In the genomic region with DNA sequence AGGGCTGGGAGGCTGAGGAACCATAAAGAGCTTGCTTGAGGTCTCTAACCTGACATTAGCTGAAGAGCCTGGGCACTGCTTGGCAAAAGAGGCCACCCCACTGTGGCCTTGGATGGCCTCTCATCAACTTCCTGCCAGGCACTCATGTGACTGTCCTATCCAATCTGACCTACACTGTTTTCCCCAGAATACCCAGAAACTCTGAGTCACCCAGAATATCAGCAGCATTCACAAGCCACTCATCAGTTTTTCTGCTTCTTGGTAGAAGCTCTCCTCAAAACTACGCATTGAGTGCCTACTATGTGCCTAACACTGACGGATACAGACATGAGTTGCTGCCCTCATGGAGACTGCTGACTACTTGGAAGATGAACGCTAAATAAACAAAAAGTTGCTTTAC, we compare ENCODE assay signal across 8 cellular contexts. TPM values are rescaled to one million over a fixed set of nuclear protein-coding genes. Genes with fewer than 3 reads are reported as not detected.
DNase-seq lines count a peak whose midpoint lies in the region; ATAC-seq and TF ChIP-seq lines count a peak whose summit lies in the region.

No MANE protein-coding gene starts in this region.

- H4K20me1 ChIP-seq in BLaER1, result peaks cover 5% of the 10 kb centered on the region; the same call in 1 of the 2 replicates
- peaks cover 3% of the 10 kb centered on the region for H4K20me1 ChIP-seq in Loucy (ENCODE audit: insufficient read depth, low read length, poor library complexity, severe bottlenecking)

- peak in 1 of 3 donors; percentile 30 for TF ChIP-seq POLR2A in body of pancreas (IDR thresholded peaks at IDR 0.05)

- 52 to 61% methylated on average over 3 of the region's 3 CpGs for WGBS in body of pancreas, 2 donors
- 57% methylated on average over 3 of the region's 3 CpGs for WGBS in liver

- no peaks in the 10 kb centered on the region for H3K9me3 ChIP-seq in BLaER1
- H3K9me3 ChIP-seq in Loucy (ENCODE audit: insufficient read depth, low read depth, low read length), result no peaks in the 10 kb centered on the region
- H3K9me3 ChIP-seq in body of pancreas, result no peaks in the 10 kb centered on the region
- no peaks in the 10 kb centered on the region for H3K9me3 ChIP-seq in liver (ENCODE audit: control insufficient read depth in 4 of 4, low read length in 3 of 4)
- H3K9me3 ChIP-seq in upper lobe of right lung, result no peaks in the 10 kb centered on the region

- peaks cover 7% of the 10 kb centered on the region for H3K79me2 ChIP-seq in Loucy (ENCODE audit: insufficient read depth, low read length)

- H3K9ac ChIP-seq in BLaER1 (no peak overlapping the region), Loucy (ENCODE audit: low read depth, low read length, poor library complexity, severe bottlenecking) (peak overlapping the region; percentile 37), liver (ENCODE audit: low read depth in 1 of 2, low read length in 2 of 2) (no peak overlapping the region)

- H3K27me3 ChIP-seq in BLaER1, result no peaks in the 10 kb centered on the region
- H3K27me3 ChIP-seq in Loucy (ENCODE audit: insufficient read depth, low read length, poor library complexity, severe bottlenecking), result no peaks in the 10 kb centered on the region
- no peaks in the 10 kb centered on the region for H3K27me3 ChIP-seq in body of pancreas
- no peaks in the 10 kb centered on the region for H3K27me3 ChIP-seq in liver (ENCODE audit: control insufficient read depth in 4 of 4, insufficient read depth in 4 of 4, low read length in 3 of 4)
- H3K27me3 ChIP-seq in upper lobe of right lung, result no peaks in the 10 kb centered on the region

- H3K4me2 ChIP-seq in BLaER1, result peak overlapping the region; percentile 57
- H3K4me2 ChIP-seq in Loucy (ENCODE audit: low read depth, low read length, poor library complexity, severe bottlenecking), result peak overlapping the region; percentile 47

- intact Hi-C loops in body of pancreas (cut with DNase I) (no loop called here), upper lobe of right lung (cut with DNase I) (no loop called here)

- H2AFZ ChIP-seq in Loucy (ENCODE audit: low read length), result peak overlapping the region; percentile 34; the same call in 1 of the 2 replicates

- DNase-seq in body of pancreas (peak; percentile 47 to 74 (median 62)), upper lobe of right lung (no peak), midbrain (lab: John Stamatoyannopoulos, UW) (no peak), NCI-H2107 treated with DMSO at 0.1 percent for 48 hours (lab: John Stamatoyannopoulos, UW; ENCODE audit: unreplicated experiment) (no peak)

- no peak for TF ChIP-seq CTCF in Loucy (conservative IDR thresholded peaks at IDR 0.05; ENCODE audit: low read length)
- TF ChIP-seq CTCF in body of pancreas (IDR thresholded peaks at IDR 0.05), result no peak
- no peak for TF ChIP-seq CTCF in liver (IDR thresholded peaks at IDR 0.05; ENCODE audit: low read depth, low read length, missing input control)
- no peak for TF ChIP-seq CTCF in upper lobe of right lung (IDR thresholded peaks at IDR 0.05)

- no peaks in the 10 kb centered on the region for H3K9me2 ChIP-seq in Loucy (replicated peaks; ENCODE audit: low read depth, low read length)

- H3F3A ChIP-seq in Loucy (ENCODE audit: low read depth), result no peaks in the 10 kb centered on the region

- ATAC-seq in body of pancreas (peak; percentile 54), upper lobe of right lung (peak; percentile 68), GM18861 (IDR thresholded peaks at IDR 0.05; ENCODE audit: unreplicated experiment) (no peak)

- H3K27ac ChIP-seq in BLaER1 (no peak overlapping the region), body of pancreas (peak overlapping the region in 2 of 4 donors; percentile 44 to 73), liver (ENCODE audit: low read depth in 1 of 2, low read length in 2 of 2) (peak overlapping the region; percentile 78 to 92), upper lobe of right lung (peak overlapping the region; percentile 51)

- no peaks in the 10 kb centered on the region for H3K36me3 ChIP-seq in BLaER1
- H3K36me3 ChIP-seq in Loucy (ENCODE audit: insufficient read depth, low read length), result no peaks in the 10 kb centered on the region
- no peaks in the 10 kb centered on the region for H3K36me3 ChIP-seq in body of pancreas (replicated peaks in 1 of 2; ENCODE audit: insufficient read depth in 1 of 2, low read depth in 2 of 2)
- H3K36me3 ChIP-seq in liver (ENCODE audit: control insufficient read depth in 4 of 4, insufficient read depth in 3 of 4, low read depth in 1 of 4, low read length in 3 of 4), result no peaks in the 10 kb centered on the region
- no peaks in the 10 kb centered on the region for H3K36me3 ChIP-seq in upper lobe of right lung

- TF ChIP-seq RAD21 in liver (IDR thresholded peaks at IDR 0.05), result peak in 1 of 2 donors; percentile 48

- H3K4me1 ChIP-seq in BLaER1 (peaks cover 23% of the 10 kb centered on the region), Loucy (ENCODE audit: insufficient read depth, low read length, poor library complexity, severe bottlenecking) (peaks cover 31% of the 10 kb centered on the region), body of pancreas (peaks cover 33% of the 10 kb centered on the region), liver (ENCODE audit: control insufficient read depth in 4 of 4, insufficient read depth in 4 of 4, low read length in 3 of 4) (peaks cover 0 to 9% (median 6%) of the 10 kb centered on the region in 4 donors), upper lobe of right lung (peaks cover 21% of the 10 kb centered on the region)

- H3K4me3 ChIP-seq in BLaER1 (no peak overlapping the region), Loucy (ENCODE audit: low read length, poor library complexity, severe bottlenecking) (peak overlapping the region; percentile 5), body of pancreas (no peak overlapping the region), liver (ENCODE audit: low read depth in 1 of 3, low read length in 3 of 3) (no peak overlapping the region), upper lobe of right lung (no peak overlapping the region)

TF ChIP-seq in liver, 16 proteins besides CTCF, POLR2A, EP300 and RAD21 (continues in another document):
- TF ChIP-seq ZBTB33 (IDR thresholded peaks at IDR 0.05) (peak; percentile 50), FOXA2 (IDR thresholded peaks at IDR 0.05) (no peak), EGR1 (IDR thresholded peaks at IDR 0.05; ENCODE audit: low read depth in 2 of 2) (peak in 1 of 2 donors; percentile 69), TAF1 (conservative IDR thresholded peaks at IDR 0.05) (peak; percentile 31), GABPA (IDR thresholded peaks at IDR 0.05 in 1 of 2, conservative IDR thresholded peaks at IDR 0.05 in 1 of 2) (peak in 1 of 2 donors; percentile 80), JUND (IDR thresholded peaks at IDR 0.05) (peak; percentile 91 to 97), RXRA (IDR thresholded peaks at IDR 0.05) (peak; percentile 93 to 95), HNF4G (IDR thresholded peaks at IDR 0.05) (no peak), SP1 (IDR thresholded peaks at IDR 0.05) (peak; percentile 73), HNF4A (conservative IDR thresholded peaks at IDR 0.05) (peak; percentile 42 to 46), NR2F2 (IDR thresholded peaks at IDR 0.05) (peak; percentile 18), YY1 (IDR thresholded peaks at IDR 0.05) (peak; percentile 51), FOXA1 (IDR thresholded peaks at IDR 0.05) (no peak)
- TF ChIP-seq, protein P1, sequence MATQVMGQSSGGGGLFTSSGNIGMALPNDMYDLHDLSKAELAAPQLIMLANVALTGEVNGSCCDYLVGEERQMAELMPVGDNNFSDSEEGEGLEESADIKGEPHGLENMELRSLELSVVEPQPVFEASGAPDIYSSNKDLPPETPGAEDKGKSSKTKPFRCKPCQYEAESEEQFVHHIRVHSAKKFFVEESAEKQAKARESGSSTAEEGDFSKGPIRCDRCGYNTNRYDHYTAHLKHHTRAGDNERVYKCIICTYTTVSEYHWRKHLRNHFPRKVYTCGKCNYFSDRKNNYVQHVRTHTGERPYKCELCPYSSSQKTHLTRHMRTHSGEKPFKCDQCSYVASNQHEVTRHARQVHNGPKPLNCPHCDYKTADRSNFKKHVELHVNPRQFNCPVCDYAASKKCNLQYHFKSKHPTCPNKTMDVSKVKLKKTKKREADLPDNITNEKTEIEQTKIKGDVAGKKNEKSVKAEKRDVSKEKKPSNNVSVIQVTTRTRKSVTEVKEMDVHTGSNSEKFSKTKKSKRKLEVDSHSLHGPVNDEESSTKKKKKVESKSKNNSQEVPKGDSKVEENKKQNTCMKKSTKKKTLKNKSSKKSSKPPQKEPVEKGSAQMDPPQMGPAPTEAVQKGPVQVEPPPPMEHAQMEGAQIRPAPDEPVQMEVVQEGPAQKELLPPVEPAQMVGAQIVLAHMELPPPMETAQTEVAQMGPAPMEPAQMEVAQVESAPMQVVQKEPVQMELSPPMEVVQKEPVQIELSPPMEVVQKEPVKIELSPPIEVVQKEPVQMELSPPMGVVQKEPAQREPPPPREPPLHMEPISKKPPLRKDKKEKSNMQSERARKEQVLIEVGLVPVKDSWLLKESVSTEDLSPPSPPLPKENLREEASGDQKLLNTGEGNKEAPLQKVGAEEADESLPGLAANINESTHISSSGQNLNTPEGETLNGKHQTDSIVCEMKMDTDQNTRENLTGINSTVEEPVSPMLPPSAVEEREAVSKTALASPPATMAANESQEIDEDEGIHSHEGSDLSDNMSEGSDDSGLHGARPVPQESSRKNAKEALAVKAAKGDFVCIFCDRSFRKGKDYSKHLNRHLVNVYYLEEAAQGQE (IDR thresholded peaks at IDR 0.05), result peak; percentile 81
- TF ChIP-seq, protein P2, sequence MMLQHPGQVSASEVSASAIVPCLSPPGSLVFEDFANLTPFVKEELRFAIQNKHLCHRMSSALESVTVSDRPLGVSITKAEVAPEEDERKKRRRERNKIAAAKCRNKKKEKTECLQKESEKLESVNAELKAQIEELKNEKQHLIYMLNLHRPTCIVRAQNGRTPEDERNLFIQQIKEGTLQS (IDR thresholded peaks at IDR 0.05), result peak; percentile 77

RNA-seq across cellular contexts. Expression of gene NT5C2, which starts 4.1 kb away (rescaled TPM):
- total RNA-seq in body of pancreas (10 to 100 TPM; 32.0 to 43.1 TPM), liver (10 to 100 TPM; 47.8 to 65.3 TPM), upper lobe of right lung (92.7 TPM)
- polyA plus RNA-seq in liver, result 10 to 100 TPM; 14.4 to 18.3 TPM

RNA-seq across cellular contexts. Expression of gene RPEL1, which starts 48.5 kb away (rescaled TPM):
- total RNA-seq in body of pancreas, result not detected
- not detected for total RNA-seq in liver
- polyA plus RNA-seq in liver, result not detected
- total RNA-seq in upper lobe of right lung, result not detected

Comparison
In these comparisons a context has a peak if more than half of its experiments do, and no peak if none do; other contexts are left out.
1. DNase-seq: peak in body of pancreas (4 of 4); none in upper lobe of right lung (single experiment), midbrain (single experiment) and NCI-H2107 treated with DMSO at 0.1 percent for 48 hours (single experiment).